In the genomic region with DNA sequence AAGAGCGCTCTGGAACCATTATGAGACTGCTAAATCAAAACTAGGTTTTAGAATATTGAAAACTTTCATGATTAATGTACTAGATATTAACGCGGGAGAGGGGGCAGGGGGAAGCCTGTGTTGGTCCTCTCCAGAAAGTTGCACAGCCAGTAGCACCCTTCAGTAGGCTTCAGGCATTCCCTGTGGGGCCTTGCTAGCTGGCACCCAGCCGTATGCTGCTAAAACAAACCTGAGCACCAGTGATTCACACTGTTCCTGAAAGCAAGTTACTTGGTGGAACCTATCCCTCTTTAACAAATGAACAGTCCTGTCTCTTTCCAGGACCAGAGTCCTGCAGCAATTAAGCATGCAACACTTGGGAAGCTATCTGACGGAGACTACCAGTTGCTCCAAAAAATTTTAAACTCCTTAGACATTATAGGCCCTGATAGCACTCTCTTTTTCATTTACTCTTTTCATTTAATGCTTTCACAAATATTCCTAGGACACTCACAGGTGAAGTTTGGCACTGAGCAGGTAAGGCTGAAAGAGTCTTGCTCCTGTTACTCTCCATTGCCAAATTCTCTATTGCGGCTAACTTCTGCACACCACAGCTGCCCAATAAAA, we compare ENCODE assay signal across 11 cellular contexts. TPM values are rescaled to one million over a fixed set of nuclear protein-coding genes. Genes with fewer than 3 reads are reported as not detected.
DNase-seq lines count a peak whose midpoint lies in the region; ATAC-seq and TF ChIP-seq lines count a peak whose summit lies in the region.
"Had no signal": no experiment of that assay in that cellular context is flagged by ENCODE, and none has a peak within 500 bp of the region (broad histone marks: within the 10 kb centered on the region; RNA-seq: fewer than 3 reads in every experiment).

No MANE protein-coding gene starts in this region.

- peaks cover 47% of the 10 kb centered on the region for H3K36me3 Mint-ChIP-seq in activated CD8-positive, alpha-beta T cell treated with anti-CD3 and anti-CD28 coated beads, Interleukin-2, amount 10 ng/mL, durations not matched to agents 7 days and 5 days (ENCODE audit: low read depth)
- H3K36me3 Mint-ChIP-seq in immature natural killer cell = peaks cover 4 to 18% (median 4%) of the 10 kb centered on the region in 3 donors

- peaks cover 48% of the 10 kb centered on the region for H3K4me1 Mint-ChIP-seq in activated CD8-positive, alpha-beta T cell treated with anti-CD3 and anti-CD28 coated beads, Interleukin-2, amount 10 ng/mL, durations not matched to agents 7 days and 5 days (ENCODE audit: low read depth)
- peaks cover 46 to 55% of the 10 kb centered on the region in 2 donors for H3K4me1 Mint-ChIP-seq in immature natural killer cell

- intact Hi-C loops in left ventricle myocardium inferior (cut with micrococcal nuclease) (no loop called here), left ventricle myocardium superior (cut with micrococcal nuclease) (no loop called here)

- no peaks in the 10 kb centered on the region for H3K27me3 ChIP-seq in left ventricle myocardium inferior (ENCODE audit: low read depth)
- H3K27me3 ChIP-seq: SJSA1 had no signal

- H3K9me3 ChIP-seq in left ventricle myocardium inferior (replicated peaks) = no peaks in the 10 kb centered on the region
- H3K9me3 ChIP-seq: SJSA1 had no signal

- CTCF ChIA-PET in activated CD8-positive, alpha-beta T cell treated with anti-CD3 and anti-CD28 coated beads, Interleukin-2, amount 10 ng/mL, durations not matched to agents 7 days and 5 days (lab: Charles Lee) = interaction anchor here (0.8 to 21.8 kb wide), 7 partner anchors 9 to 172 kb away, joined by 3 to 208 read pairs (median 10); a partner anchor contains a TSS

- H3K36me3 ChIP-seq in left ventricle myocardium inferior = peaks cover 33% of the 10 kb centered on the region

- POLR2A ChIA-PET in activated CD8-positive, alpha-beta T cell treated with anti-CD3 and anti-CD28 coated beads, Interleukin-2, amount 10 ng/mL, durations not matched to agents 7 days and 5 days (lab: Charles Lee) = interaction anchor here (1.1 to 5.0 kb wide), 5 partner anchors 9 to 28 kb away, joined by 3 to 31 read pairs (median 6); a partner anchor contains a TSS

- peak overlapping the region; percentile 85 for H3K27ac Mint-ChIP-seq in activated CD8-positive, alpha-beta T cell treated with anti-CD3 and anti-CD28 coated beads, Interleukin-2, amount 10 ng/mL, durations not matched to agents 7 days and 5 days
- H3K27ac Mint-ChIP-seq in immature natural killer cell = peak overlapping the region; percentile 88 to 97 (median 94)

- DNase-seq in left ventricle myocardium inferior (no peak), left ventricle myocardium superior (no peak), immature natural killer cell (no peak), NCI-H748 (lab: John Stamatoyannopoulos, UW; ENCODE audit: unreplicated experiment) (no peak), NCI-H774 (lab: John Stamatoyannopoulos, UW) (no peak), NCI-H2196 treated with DMSO at 0.1 percent for 48 hours (lab: John Stamatoyannopoulos, UW; ENCODE audit: unreplicated experiment) (no peak)
- no peak for DNase-seq in activated CD8-positive, alpha-beta T cell treated with anti-CD3 and anti-CD28 coated beads, Interleukin-2, amount 10 ng/mL, durations not matched to agents 7 days and 5 days
- DNase-seq: EL, left colon had no signal

- peak overlapping the region; percentile 96 for H3K4me3 ChIP-seq in left ventricle myocardium inferior

- TF ChIP-seq CTCF in left ventricle myocardium inferior (IDR thresholded peaks at IDR 0.05; ENCODE audit: borderline replicate concordance) = no peak

- H3K27ac ChIP-seq in left ventricle myocardium inferior (replicated peaks) = no peak overlapping the region

- no peak for ATAC-seq in left ventricle myocardium superior
- ATAC-seq in activated CD8-positive, alpha-beta T cell treated with anti-CD3 and anti-CD28 coated beads, Interleukin-2, amount 10 ng/mL, durations not matched to agents 7 days and 5 days = no peak
- ATAC-seq in HG02588 (IDR thresholded peaks at IDR 0.05; ENCODE audit: unreplicated experiment) = no peak

- no peaks in the 10 kb centered on the region for H3K27me3 Mint-ChIP-seq in activated CD8-positive, alpha-beta T cell treated with anti-CD3 and anti-CD28 coated beads, Interleukin-2, amount 10 ng/mL, durations not matched to agents 7 days and 5 days (ENCODE audit: low read depth)
- H3K27me3 Mint-ChIP-seq in immature natural killer cell (ENCODE audit: low read depth in 3 of 3) = peaks cover 0 to 13% (median 6%) of the 10 kb centered on the region in 3 donors

- H3K9me3 Mint-ChIP-seq in activated CD8-positive, alpha-beta T cell treated with anti-CD3 and anti-CD28 coated beads, Interleukin-2, amount 10 ng/mL, durations not matched to agents 7 days and 5 days (ENCODE audit: insufficient read depth) = no peaks in the 10 kb centered on the region
- H3K9me3 Mint-ChIP-seq in immature natural killer cell = peaks cover 0 to 2% (median 0%) of the 10 kb centered on the region in 6 donors

- H3K4me3 Mint-ChIP-seq in activated CD8-positive, alpha-beta T cell treated with anti-CD3 and anti-CD28 coated beads, Interleukin-2, amount 10 ng/mL, durations not matched to agents 7 days and 5 days = peak overlapping the region; percentile 84
- H3K4me3 Mint-ChIP-seq in immature natural killer cell = peak overlapping the region; percentile 85 to 93 (median 88)

- peaks cover 51% of the 10 kb centered on the region for H3K4me1 ChIP-seq in left ventricle myocardium inferior

RNA-seq across cellular contexts. Expression of a gene that starts 1.2 kb away (rescaled TPM):
- total RNA-seq in left ventricle myocardium inferior (4.3 TPM), left ventricle myocardium superior (4.9 TPM)
- total RNA-seq in activated CD8-positive, alpha-beta T cell treated with anti-CD3 and anti-CD28 coated beads, Interleukin-2, amount 10 ng/mL, durations not matched to agents 7 days and 5 days = 10 to 100 TPM; 18.8 to 20.3 TPM
- polyA plus RNA-seq in immature natural killer cell = 10 to 100 TPM in 1 of 3 donors, 1 to 10 TPM in 2; 6.4 to 12.6 (median 6.6) TPM

RNA-seq across cellular contexts. Expression of a gene that starts 5.3 kb away (rescaled TPM):
- 258 TPM for total RNA-seq in left ventricle myocardium inferior
- 262 TPM for total RNA-seq in left ventricle myocardium superior
- total RNA-seq in activated CD8-positive, alpha-beta T cell treated with anti-CD3 and anti-CD28 coated beads, Interleukin-2, amount 10 ng/mL, durations not matched to agents 7 days and 5 days = 100 to 1,000 TPM; 339 to 364 TPM
- 1,000 to 10,000 TPM in 1 of 3 donors, 100 to 1,000 TPM in 2; 593 to 1,259 (median 677) TPM for polyA plus RNA-seq in immature natural killer cell

RNA-seq across cellular contexts. Expression of a gene that starts 5.5 kb away (rescaled TPM):
- 13.9 TPM for total RNA-seq in left ventricle myocardium inferior
- total RNA-seq in left ventricle myocardium superior = 13.3 TPM
- 10 to 100 TPM; 16.3 to 16.5 TPM for total RNA-seq in activated CD8-positive, alpha-beta T cell treated with anti-CD3 and anti-CD28 coated beads, Interleukin-2, amount 10 ng/mL, durations not matched to agents 7 days and 5 days
- polyA plus RNA-seq in immature natural killer cell = 10 to 100 TPM; 10.2 to 16.3 (median 10.6) TPM

RNA-seq across cellular contexts. Expression of a gene that starts 15.5 kb away (rescaled TPM):
- total RNA-seq in left ventricle myocardium inferior = 42.6 TPM
- total RNA-seq in left ventricle myocardium superior = 50.8 TPM
- total RNA-seq in activated CD8-positive, alpha-beta T cell treated with anti-CD3 and anti-CD28 coated beads, Interleukin-2, amount 10 ng/mL, durations not matched to agents 7 days and 5 days = 1 to 10 TPM in 1 of 2 experiments, under 1 TPM in 1; 0.76 to 1.7 TPM
- polyA plus RNA-seq in immature natural killer cell = under 1 TPM in 2 of 3 donors, not detected in 1; 0.11 to 0.19 TPM

RNA-seq across cellular contexts. Expression of a gene that starts 58.6 kb away (rescaled TPM):
- total RNA-seq in left ventricle myocardium inferior (47.3 TPM), left ventricle myocardium superior (39.1 TPM)
- 100 to 1,000 TPM; 195 to 201 TPM for total RNA-seq in activated CD8-positive, alpha-beta T cell treated with anti-CD3 and anti-CD28 coated beads, Interleukin-2, amount 10 ng/mL, durations not matched to agents 7 days and 5 days
- 100 to 1,000 TPM; 351 to 618 (median 505) TPM for polyA plus RNA-seq in immature natural killer cell
